In the genomic region with DNA sequence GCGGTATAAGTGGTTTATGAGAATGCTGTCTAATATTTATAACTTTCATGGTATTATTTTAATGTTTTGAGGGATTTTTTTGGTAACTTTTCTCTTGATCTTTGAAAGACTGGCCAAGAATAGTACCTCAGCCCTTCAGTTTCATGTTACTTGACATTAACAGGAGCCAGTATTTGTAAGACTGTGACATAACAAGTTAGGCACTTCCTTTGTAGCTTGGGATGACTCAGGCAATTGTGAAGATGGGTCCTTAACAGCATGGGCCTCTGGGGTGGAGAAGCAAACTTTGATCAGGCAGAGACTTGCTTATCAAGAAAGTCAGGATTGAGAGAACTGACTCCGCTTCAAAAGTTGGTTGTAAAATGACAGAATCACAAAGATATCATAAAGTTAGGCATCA, we compare ENCODE assay signal across 12 cellular contexts. TPM values are rescaled to one million over a fixed set of nuclear protein-coding genes. Genes with fewer than 3 reads are reported as not detected.
A peak's percentile ranks its signal among the peaks of the same experiment; 100 is the strongest.
DNase-seq lines count a peak whose midpoint lies in the region; ATAC-seq and TF ChIP-seq lines count a peak whose summit lies in the region.
"Had no signal": no experiment of that assay in that cellular context is flagged by ENCODE, and none has a peak within 500 bp of the region (broad histone marks: within the 10 kb centered on the region; RNA-seq: fewer than 3 reads in every experiment).

No MANE protein-coding gene starts in this region.

- no peaks in the 10 kb centered on the region for H3K27me3 ChIP-seq in osteoblast (ENCODE audit: insufficient read depth, low read length)
- no peaks in the 10 kb centered on the region for H3K27me3 ChIP-seq in ovary

- DNase-seq in EH (ENCODE audit: low read depth) = peak; percentile 92
- DNase-seq in NCI-H460 (ENCODE audit: extremely low read depth, low read depth) = peak; percentile 24
- peak; percentile 96 for DNase-seq in epithelial cell of esophagus (ENCODE audit: low read depth)
- no peak for DNase-seq in osteoblast (ENCODE audit: insufficient read length, low spot score, missing footprints)
- DNase-seq in ovary = no peak
- DNase-seq in cerebellum (ENCODE audit: low spot score) = no peak
- no peak for DNase-seq in lower leg skin (ENCODE audit: low spot score in 2 of 2)
- DNase-seq: activated T-cell treated with anti-CD3 and anti-CD28 coated beads for 4 hours, NCI-H2227 treated with DMSO at 0.1 percent for 48 hours had no signal

- TF ChIP-seq CTCF in epithelial cell of esophagus (IDR thresholded peaks at IDR 0.05; ENCODE audit: insufficient read depth, low read depth, low read length, missing control alignments) (peak; percentile 1), osteoblast (IDR thresholded peaks at IDR 0.05; ENCODE audit: extremely low read depth, low read depth, low read length) (no peak), ovary (IDR thresholded peaks at IDR 0.05) (no peak), lower leg skin (IDR thresholded peaks at IDR 0.05) (no peak)

- H2AFZ ChIP-seq in osteoblast (ENCODE audit: low read length) = peak overlapping the region; percentile 42

- H3K4me1 ChIP-seq in osteoblast (ENCODE audit: insufficient read depth, low read length) (peaks cover 12% of the 10 kb centered on the region), ovary (ENCODE audit: insufficient read depth) (no peaks in the 10 kb centered on the region)

- WGBS in ovary, 3 donors = 94 to 98% (median 97%) methylated on average over 2 of the region's 2 CpGs
- WGBS in lower leg skin, 2 donors = 75 to 76% methylated on average over 2 of the region's 2 CpGs

- H3K9me3 ChIP-seq in osteoblast (ENCODE audit: low read depth, low read length) (no peaks in the 10 kb centered on the region), ovary (no peaks in the 10 kb centered on the region)

- no peak overlapping the region for H3K4me2 ChIP-seq in osteoblast (ENCODE audit: insufficient read depth, low read length)

- no peak for ATAC-seq in GM21529 (IDR thresholded peaks at IDR 0.05; ENCODE audit: unreplicated experiment)

- H3K4me3 ChIP-seq in epithelial cell of esophagus (ENCODE audit: low read length) (no peak overlapping the region), osteoblast (ENCODE audit: insufficient read depth, low read length) (no peak overlapping the region), ovary (no peak overlapping the region), lower leg skin (ENCODE audit: low read depth, poor library complexity, severe bottlenecking) (no peak overlapping the region)
- H3K4me3 ChIP-seq: coronary artery, skin epidermis had no signal

- no peak for TF ChIP-seq POLR2A in ovary (IDR thresholded peaks at IDR 0.05)
- TF ChIP-seq POLR2A in lower leg skin (IDR thresholded peaks at IDR 0.05) = no peak

- intact Hi-C loops in ovary (cut with DNase I) (no loop called here), lower leg skin (cut with DNase I; ENCODE audit: low total_unique reads) (no loop called here)

- no peaks in the 10 kb centered on the region for H3K79me2 ChIP-seq in osteoblast (ENCODE audit: insufficient read depth, low read length)

- peak overlapping the region; percentile 30 for H3K27ac ChIP-seq in osteoblast (ENCODE audit: low read depth, low read length)
- no peak overlapping the region for H3K27ac ChIP-seq in ovary
- H3K27ac ChIP-seq: coronary artery had no signal

- TF ChIP-seq EP300 in ovary (IDR thresholded peaks at IDR 0.05) = no peak

- H3K36me3 ChIP-seq in osteoblast (ENCODE audit: insufficient read depth, low read length) (no peaks in the 10 kb centered on the region), ovary (no peaks in the 10 kb centered on the region)

- H4K20me1 ChIP-seq in osteoblast (ENCODE audit: insufficient read depth, low read length) = no peaks in the 10 kb centered on the region

RNA-seq across cellular contexts. Expression of a gene that starts 9.5 kb away (rescaled TPM):
- 10.0 and 12.5 TPM in 2 replicates for total RNA-seq in NCI-H460 (2014; rRNA removed; shearing (Covaris generic))
- 5.1 and 6.7 TPM in 2 replicates for polyA plus RNA-seq in NCI-H460 (2014; cell fraction: nucleus; rRNA removed)
- total RNA-seq in osteoblast = 13.0 and 18.1 TPM in 2 replicates
- total RNA-seq in ovary = 10 to 100 TPM; 13.0 to 34.6 (median 16.4) TPM
- 10 to 100 TPM; 11.9 to 14.2 TPM for polyA plus RNA-seq in ovary
- total RNA-seq in cerebellum = 106 TPM
- total RNA-seq in lower leg skin = 1 to 10 TPM; 1.9 to 6.1 (median 5.3) TPM

RNA-seq across cellular contexts. Expression of a gene that starts 9.9 kb away (rescaled TPM):
- 4.9 and 5.6 TPM in 2 replicates for total RNA-seq in NCI-H460 (2014; rRNA removed; shearing (Covaris generic))
- polyA plus RNA-seq in NCI-H460 (2014; cell fraction: nucleus; rRNA removed) = 2.9 and 5.8 TPM in 2 replicates
- total RNA-seq in osteoblast = 1.1 and 1.8 TPM in 2 replicates
- 1 to 10 TPM; 2.6 to 5.0 (median 4.0) TPM for total RNA-seq in ovary
- 1 to 10 TPM; 2.9 to 3.7 TPM for polyA plus RNA-seq in ovary
- 5.1 TPM for total RNA-seq in cerebellum
- 1 to 10 TPM; 2.0 to 4.5 (median 2.9) TPM for total RNA-seq in lower leg skin

RNA-seq across cellular contexts. Expression of a gene that starts 48.1 kb away (rescaled TPM):
- 66.0 and 78.3 TPM in 2 replicates for total RNA-seq in NCI-H460 (2014; rRNA removed; shearing (Covaris generic))
- polyA plus RNA-seq in NCI-H460 (2014; cell fraction: nucleus; rRNA removed) = 21.2 and 59.0 TPM in 2 replicates
- total RNA-seq in osteoblast (76.0 and 77.4 TPM in 2 replicates), ovary (10 to 100 TPM; 13.4 to 51.5 (median 31.9) TPM), cerebellum (5.1 TPM), lower leg skin (10 to 100 TPM in 2 of 4 donors, 1 to 10 TPM in 2; 4.9 to 22.3 (median 14.5) TPM)
- polyA plus RNA-seq in ovary = 10 to 100 TPM; 23.6 to 61.7 TPM

Comparison
In these comparisons a context has a peak if more than half of its experiments do, and no peak if none do; other contexts are left out.
1. DNase-seq: peak in EH (single experiment), NCI-H460 (single experiment) and epithelial cell of esophagus (single experiment); none in osteoblast (single experiment), ovary (0 of 5), cerebellum (single experiment) and lower leg skin (0 of 2).